Comparison of ENCODE assay signal across 8 cellular contexts in genomic region chr4:55854132-55854531, GRCh38. TPM values are rescaled to one million over a fixed set of nuclear protein-coding genes. Genes with fewer than 3 reads are reported as not detected.
DNase-seq lines count a peak whose midpoint lies in the region; ATAC-seq and TF ChIP-seq lines count a peak whose summit lies in the region.

No MANE protein-coding gene starts in this region.

- DNase-seq in activated naive CD4-positive, alpha-beta T cell treated with Interleukin-2 at 50 U/mL for 16 hours = peak; percentile 11
- no peak for DNase-seq in activated naive CD4-positive, alpha-beta T cell treated with anti-CD3 and anti-CD28 coated beads, Interleukin-2, amount 50 U/mL, for 16 hours
- DNase-seq in adipocyte (ENCODE audit: low read depth) (peak; percentile 29), kidney epithelial cell (ENCODE audit: low read depth) (no peak), upper lobe of left lung (no peak), GM10266 (ENCODE audit: extremely low spot score) (no peak), NCI-H128 (lab: John Stamatoyannopoulos, UW; ENCODE audit: unreplicated experiment) (no peak)

- TF ChIP-seq POLR2A in upper lobe of left lung (IDR thresholded peaks at IDR 0.05) = no peak

- TF ChIP-seq CTCF in kidney epithelial cell (IDR thresholded peaks at IDR 0.05; ENCODE audit: insufficient read depth, low read length, poor library complexity, severe bottlenecking) = no peak
- no peak for TF ChIP-seq CTCF in upper lobe of left lung (IDR thresholded peaks at IDR 0.05)
- no peak for TF ChIP-seq CTCF in GM10266 (IDR thresholded peaks at IDR 0.05; ENCODE audit: control insufficient read depth, insufficient read depth, low read depth, missing control alignments)

- H3K4me1 ChIP-seq in adipocyte (ENCODE audit: control insufficient read depth, insufficient read depth, low read length) = peaks cover 14% of the 10 kb centered on the region
- peaks cover 9 to 23% (median 14%) of the 10 kb centered on the region in 4 donors for H3K4me1 ChIP-seq in upper lobe of left lung

- peak overlapping the region; percentile 85 to 93 (median 90) for H3K27ac ChIP-seq in upper lobe of left lung

- no peak for TF ChIP-seq EP300 in upper lobe of left lung (IDR thresholded peaks at IDR 0.05)

- no peak for ATAC-seq in upper lobe of left lung (ENCODE audit: low FRiP score in 2 of 2)
- ATAC-seq in HG03571 (IDR thresholded peaks at IDR 0.05; ENCODE audit: unreplicated experiment) = no peak

- H3K36me3 ChIP-seq in adipocyte (ENCODE audit: control insufficient read depth, insufficient read depth, low read length, severe bottlenecking) (peaks cover 10% of the 10 kb centered on the region), kidney epithelial cell (ENCODE audit: control insufficient read depth, insufficient read depth, low read length) (no peaks in the 10 kb centered on the region), upper lobe of left lung (peaks cover 0 to 4% (median 0%) of the 10 kb centered on the region in 4 donors)

- peak overlapping the region; percentile 98 for H3K4me3 ChIP-seq in adipocyte (ENCODE audit: low read length)
- H3K4me3 ChIP-seq in kidney epithelial cell (ENCODE audit: low read depth, low read length) = peak overlapping the region; percentile 62
- H3K4me3 ChIP-seq in upper lobe of left lung = peak overlapping the region; percentile 76 to 88 (median 84)

- H3K9ac ChIP-seq in adipocyte (ENCODE audit: low read length) = peak overlapping the region; percentile 97

- 18 to 23% methylated on average over 6 of the region's 6 CpGs for WGBS in upper lobe of left lung, 2 donors

- H3K27me3 ChIP-seq in adipocyte (replicated peaks; ENCODE audit: control insufficient read depth, insufficient read depth, low read length) (no peaks in the 10 kb centered on the region), kidney epithelial cell (ENCODE audit: control insufficient read depth, insufficient read depth, low read length) (no peaks in the 10 kb centered on the region), upper lobe of left lung (no peaks in the 10 kb centered on the region)

- H3K9me3 ChIP-seq in adipocyte (ENCODE audit: control insufficient read depth, low read length) (no peaks in the 10 kb centered on the region), upper lobe of left lung (no peaks in the 10 kb centered on the region)

RNA-seq across cellular contexts. Expression of gene EXOC1, which starts 0.7 kb away (rescaled TPM):
- total RNA-seq in kidney epithelial cell = 32.4 and 41.1 TPM in 2 replicates
- 10 to 100 TPM; 19.1 to 44.2 (median 32.4) TPM for total RNA-seq in upper lobe of left lung

RNA-seq across cellular contexts. Expression of gene EXOC1L, which starts 34.5 kb away (rescaled TPM):
- total RNA-seq in kidney epithelial cell = not detected in 2 replicates
- total RNA-seq in upper lobe of left lung = not detected

Comparison
In these comparisons a context has a peak if more than half of its experiments do, and no peak if none do; other contexts are left out.
1. DNase-seq: peak in activated naive CD4-positive, alpha-beta T cell treated with Interleukin-2 at 50 U/mL for 16 hours (single experiment) and adipocyte (single experiment); none in activated naive CD4-positive, alpha-beta T cell treated with anti-CD3 and anti-CD28 coated beads, Interleukin-2, amount 50 U/mL, for 16 hours (single experiment), kidney epithelial cell (single experiment), upper lobe of left lung (0 of 2), GM10266 (single experiment) and NCI-H128 (single experiment).
2. Peak in every context shown above with its lines, with median percentiles within 50 percentile points of each other: H3K4me3 ChIP-seq.